9 cellular contexts compared by ENCODE assay signal in the genomic region with DNA sequence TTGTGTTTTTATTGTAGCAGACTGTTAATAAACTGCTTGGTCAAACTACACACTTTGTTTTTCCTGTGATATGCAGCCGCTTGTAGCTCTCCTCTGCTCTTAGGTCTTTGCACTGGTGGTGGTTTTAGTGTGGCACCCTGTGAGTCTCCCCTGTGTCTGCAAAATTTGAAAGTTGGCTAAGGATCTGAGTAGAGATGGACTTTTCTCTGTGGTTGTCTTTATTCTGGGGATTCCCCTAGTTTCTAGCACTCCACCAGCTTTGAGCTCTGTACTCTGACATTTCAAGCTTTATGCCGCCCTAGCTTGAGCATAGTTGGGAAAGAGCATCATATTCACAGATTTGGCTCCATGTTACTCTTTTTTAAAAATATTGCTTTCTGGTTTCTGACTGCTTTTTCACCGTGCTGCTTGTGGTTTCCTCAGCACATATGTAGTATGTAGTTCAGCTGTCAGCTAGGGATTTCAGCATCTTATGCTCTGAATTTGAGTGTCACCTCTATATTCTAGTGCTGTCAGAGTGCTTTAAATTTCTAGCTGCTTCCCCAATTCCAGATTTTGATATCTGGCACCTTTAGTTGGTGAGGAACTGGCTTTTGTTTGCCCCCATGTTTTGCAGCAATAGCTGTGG. TPM values are rescaled to one million over a fixed set of nuclear protein-coding genes. Genes with fewer than 3 reads are reported as not detected.
DNase-seq lines count a peak whose midpoint lies in the region; ATAC-seq, FAIRE-seq and TF ChIP-seq lines count a peak whose summit lies in the region.
"Had no signal": no experiment of that assay in that cellular context is flagged by ENCODE, and none has a peak within 500 bp of the region (broad histone marks: within the 10 kb centered on the region; RNA-seq: fewer than 3 reads in every experiment).

No MANE protein-coding gene starts in this region.

- WGBS in HepG2 (ENCODE audit: low lambda C conversion rate): 67% methylated on average over 3 of the region's 3 CpGs
- 87 to 89% methylated on average over 3 of the region's 3 CpGs for WGBS in heart right ventricle, 2 donors

- BruUV-seq in HepG2 (replicated peaks; lab: Mats Ljungman, UMichigan): no TSS peak

- no peak for TF ChIP-seq RAD21 in HepG2 (CRISPR knock-in tag; IDR thresholded peaks at IDR 0.05)

- H3K27ac ChIP-seq in HepG2 (ENCODE audit: extremely low read length, insufficient read depth, low read length) (no peak overlapping the region), heart right ventricle (no peak overlapping the region)

- H3K36me3 ChIP-seq in HepG2 (replicated peaks in 1 of 2; ENCODE audit: control insufficient read depth in 1 of 2, insufficient read depth in 2 of 2, low read length in 2 of 2) (no peaks in the 10 kb centered on the region), heart right ventricle (no peaks in the 10 kb centered on the region)

- ATAC-seq in GM18508 (IDR thresholded peaks at IDR 0.05; ENCODE audit: insufficient read depth, unreplicated experiment) (peak; percentile 47), GM21390 (IDR thresholded peaks at IDR 0.05; ENCODE audit: unreplicated experiment) (peak; percentile 57), HG03196 (IDR thresholded peaks at IDR 0.05; ENCODE audit: unreplicated experiment) (peak; percentile 59), HepG2 (peak; percentile 45), heart right ventricle (no peak)

- DNase-seq in HepG2 (ENCODE audit: low spot score) (no peak), dedifferentiated amniotic fluid mesenchymal stem cell (ENCODE audit: extremely low spot score) (no peak), NCI-H82 treated with DMSO at 0.1 percent for 48 hours (lab: John Stamatoyannopoulos, UW; ENCODE audit: unreplicated experiment) (no peak), heart right ventricle (no peak)
- DNase-seq: IMR-90 had no signal

- POLR2A ChIA-PET in HepG2 (lab: Yijun Ruan, JAX): no interaction called here

- H3K79me2 ChIP-seq in HepG2 (ENCODE audit: insufficient read depth, low read length): peaks cover 76% of the 10 kb centered on the region

- peaks cover 41% of the 10 kb centered on the region for H4K20me1 ChIP-seq in HepG2 (ENCODE audit: insufficient read depth, low read length)

- TF ChIP-seq EP300 in HepG2 (IDR thresholded peaks at IDR 0.05; ENCODE audit: low read depth in 2 of 2, low read length in 2 of 2) (no peak), HepG2 (CRISPR knock-in tag; IDR thresholded peaks at IDR 0.05; ENCODE audit: borderline replicate concordance) (no peak)

- intact Hi-C loops in HepG2 (cut with micrococcal nuclease; ENCODE audit: unreplicated experiment): no loop called here
- intact Hi-C loops in heart right ventricle (cut with DNase I): no loop called here

- H3K4me2 ChIP-seq in HepG2 (ENCODE audit: low read depth, low read length): no peak overlapping the region

- H2AFZ ChIP-seq in HepG2 (ENCODE audit: low read length): no peak overlapping the region

- TF ChIP-seq CTCF in HepG2 (CRISPR knock-in tag; IDR thresholded peaks at IDR 0.05) (no peak), heart right ventricle (IDR thresholded peaks at IDR 0.05) (no peak)

- TF ChIP-seq POLR2A in HepG2 (IDR thresholded peaks at IDR 0.05; ENCODE audit: insufficient read depth in 1 of 2, low read depth in 2 of 2, low read length in 2 of 2): no peak

- H3K9me3 ChIP-seq in HepG2 (ENCODE audit: low read length) (no peaks in the 10 kb centered on the region), heart right ventricle (peaks cover 0 to 29% (median 15%) of the 10 kb centered on the region in 11 donors)

- H3K4me3 ChIP-seq in HepG2 (replicated peaks in 1 of 3; ENCODE audit: insufficient read depth in 1 of 3, low read depth in 2 of 3, low read length in 3 of 3): no peak overlapping the region
- H3K4me3 ChIP-seq in heart right ventricle: no peak overlapping the region

- no peak for FAIRE-seq in HepG2 (lab: Jason Lieb, UNC)
- FAIRE-seq: islet of Langerhans had no signal

- H3K27me3 ChIP-seq in HepG2 (ENCODE audit: control insufficient read depth in 1 of 2, insufficient read depth in 2 of 2, low read length in 2 of 2): no peaks in the 10 kb centered on the region
- no peaks in the 10 kb centered on the region for H3K27me3 ChIP-seq in heart right ventricle

- H3K4me1 ChIP-seq in HepG2 (ENCODE audit: insufficient read depth, low read length) (peaks cover 41% of the 10 kb centered on the region), heart right ventricle (peaks cover 4 to 44% (median 30%) of the 10 kb centered on the region in 9 donors)

- H3K9ac ChIP-seq in HepG2 (ENCODE audit: insufficient read depth, low read depth, low read length): no peak overlapping the region

- CTCF ChIA-PET in HepG2 (lab: Yijun Ruan, JAX; ENCODE audit: low intra/inter-chr PET ratio, low total read pairs): no interaction called here

- in situ Hi-C loops in HepG2 (cut with HindIII; ENCODE audit: extremely low pct_ligation_motif_present, low pct_unique_long_range_greater_than_20kb): no loop called here

TF ChIP-seq in HepG2, 621 proteins besides CTCF, POLR2A, EP300 and RAD21:
- TF ChIP-seq NAIF1 (CRISPR knock-in tag; IDR thresholded peaks at IDR 0.05; ENCODE audit: borderline replicate concordance): no peak
- no peak for TF ChIP-seq MAF1 (CRISPR knock-in tag; IDR thresholded peaks at IDR 0.05; ENCODE audit: borderline replicate concordance)
- TF ChIP-seq, protein P1, sequence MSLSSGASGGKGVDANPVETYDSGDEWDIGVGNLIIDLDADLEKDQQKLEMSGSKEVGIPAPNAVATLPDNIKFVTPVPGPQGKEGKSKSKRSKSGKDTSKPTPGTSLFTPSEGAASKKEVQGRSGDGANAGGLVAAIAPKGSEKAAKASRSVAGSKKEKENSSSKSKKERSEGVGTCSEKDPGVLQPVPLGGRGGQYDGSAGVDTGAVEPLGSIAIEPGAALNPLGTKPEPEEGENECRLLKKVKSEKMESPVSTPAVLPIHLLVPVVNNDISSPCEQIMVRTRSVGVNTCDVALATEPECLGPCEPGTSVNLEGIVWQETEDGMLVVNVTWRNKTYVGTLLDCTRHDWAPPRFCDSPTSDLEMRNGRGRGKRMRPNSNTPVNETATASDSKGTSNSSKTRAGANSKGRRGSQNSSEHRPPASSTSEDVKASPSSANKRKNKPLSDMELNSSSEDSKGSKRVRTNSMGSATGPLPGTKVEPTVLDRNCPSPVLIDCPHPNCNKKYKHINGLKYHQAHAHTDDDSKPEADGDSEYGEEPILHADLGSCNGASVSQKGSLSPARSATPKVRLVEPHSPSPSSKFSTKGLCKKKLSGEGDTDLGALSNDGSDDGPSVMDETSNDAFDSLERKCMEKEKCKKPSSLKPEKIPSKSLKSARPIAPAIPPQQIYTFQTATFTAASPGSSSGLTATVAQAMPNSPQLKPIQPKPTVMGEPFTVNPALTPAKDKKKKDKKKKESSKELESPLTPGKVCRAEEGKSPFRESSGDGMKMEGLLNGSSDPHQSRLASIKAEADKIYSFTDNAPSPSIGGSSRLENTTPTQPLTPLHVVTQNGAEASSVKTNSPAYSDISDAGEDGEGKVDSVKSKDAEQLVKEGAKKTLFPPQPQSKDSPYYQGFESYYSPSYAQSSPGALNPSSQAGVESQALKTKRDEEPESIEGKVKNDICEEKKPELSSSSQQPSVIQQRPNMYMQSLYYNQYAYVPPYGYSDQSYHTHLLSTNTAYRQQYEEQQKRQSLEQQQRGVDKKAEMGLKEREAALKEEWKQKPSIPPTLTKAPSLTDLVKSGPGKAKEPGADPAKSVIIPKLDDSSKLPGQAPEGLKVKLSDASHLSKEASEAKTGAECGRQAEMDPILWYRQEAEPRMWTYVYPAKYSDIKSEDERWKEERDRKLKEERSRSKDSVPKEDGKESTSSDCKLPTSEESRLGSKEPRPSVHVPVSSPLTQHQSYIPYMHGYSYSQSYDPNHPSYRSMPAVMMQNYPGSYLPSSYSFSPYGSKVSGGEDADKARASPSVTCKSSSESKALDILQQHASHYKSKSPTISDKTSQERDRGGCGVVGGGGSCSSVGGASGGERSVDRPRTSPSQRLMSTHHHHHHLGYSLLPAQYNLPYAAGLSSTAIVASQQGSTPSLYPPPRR (CRISPR knock-in tag; IDR thresholded peaks at IDR 0.05; ENCODE audit: borderline replicate concordance): no peak
- no peak for TF ChIP-seq ZBTB7B (CRISPR knock-in tag; IDR thresholded peaks at IDR 0.05)
TF ChIP-seq in HepG2: peak in this region for 0.

RNA-seq across cellular contexts. Expression of a gene that starts 25.4 kb away (rescaled TPM):
- total RNA-seq in HepG2 (2016; rRNA removed; fragmentation: Illumina TruSeq; extraction: Trizol) (52.8 and 105 TPM in 2 replicates), heart right ventricle (10 to 100 TPM; 29.0 to 39.9 (median 33.4) TPM)
- total RNA-seq in HepG2 (2016; cell fraction: cytosol; rRNA removed; fragmentation: Illumina TruSeq; extraction: Trizol; ENCODE audit: low read depth): 1,210 and 1,368 TPM in 2 replicates
- total RNA-seq in HepG2 (2016; cell fraction: insoluble cytoplasmic fraction; rRNA removed; fragmentation: Illumina TruSeq; extraction: Trizol): 56.4 and 106 TPM in 2 replicates
- total RNA-seq in HepG2 (2016; cell fraction: membrane; rRNA removed; fragmentation: Illumina TruSeq; extraction: Trizol): 414 and 455 TPM in 2 replicates
- total RNA-seq in HepG2 (2016; cell fraction: nucleus; rRNA removed; fragmentation: Illumina TruSeq; extraction: Trizol): 38.9 and 41.7 TPM in 2 replicates
- polyA plus RNA-seq in HepG2 (2011; rRNA removed) (22.8 and 23.6 TPM in 2 replicates), heart right ventricle (10 to 100 TPM in 1 of 2 donors, 1 to 10 TPM in 1; 4.1 to 10.2 TPM)
- polyA plus RNA-seq in HepG2 (2011; cell fraction: cytosol; rRNA removed): 14.1 and 17.2 TPM in 2 replicates
- 16.4 and 18.2 TPM in 2 replicates for polyA plus RNA-seq in HepG2 (2011; cell fraction: nucleus; rRNA removed)
- 14.2 and 14.9 TPM in 2 replicates for polyA plus RNA-seq in HepG2 (2012)
- polyA plus RNA-seq in HepG2 (2016; cell fraction: cytosol; fragmentation: Illumina TruSeq; extraction: Trizol; ENCODE audit: low read depth): 3.8 and 5.1 TPM in 2 replicates
- polyA plus RNA-seq in HepG2 (2016; cell fraction: insoluble cytoplasmic fraction; fragmentation: Illumina TruSeq; extraction: Trizol; ENCODE audit: low read depth): 16.2 and 19.7 TPM in 2 replicates
- polyA plus RNA-seq in HepG2 (2016; cell fraction: membrane; fragmentation: Illumina TruSeq; extraction: Trizol; ENCODE audit: low read depth): 9.3 and 9.9 TPM in 2 replicates
- polyA plus RNA-seq in HepG2 (2016; cell fraction: nucleus; fragmentation: Illumina TruSeq; extraction: Trizol; ENCODE audit: insufficient read depth, low read depth): 16.1 and 21.7 TPM in 2 replicates
- 28.9 and 29.6 TPM in 2 replicates for polyA minus RNA-seq in HepG2 (2011; rRNA and poly(A)+ RNA removed; ENCODE audit: low replicate concordance)
- polyA minus RNA-seq in HepG2 (2011; cell fraction: cytosol; rRNA and poly(A)+ RNA removed): 59.2 and 78.5 TPM in 2 replicates
- 26.9 and 40.7 TPM in 2 replicates for polyA minus RNA-seq in HepG2 (2011; cell fraction: nucleus; rRNA and poly(A)+ RNA removed)

Comparison
In these comparisons a context has a peak if more than half of its experiments do, and no peak if none do; other contexts are left out.
1. ATAC-seq: peak in GM18508 (single experiment), GM21390 (single experiment), HG03196 (single experiment) and HepG2 (single experiment); none in heart right ventricle (0 of 8).